In the genomic region with DNA sequence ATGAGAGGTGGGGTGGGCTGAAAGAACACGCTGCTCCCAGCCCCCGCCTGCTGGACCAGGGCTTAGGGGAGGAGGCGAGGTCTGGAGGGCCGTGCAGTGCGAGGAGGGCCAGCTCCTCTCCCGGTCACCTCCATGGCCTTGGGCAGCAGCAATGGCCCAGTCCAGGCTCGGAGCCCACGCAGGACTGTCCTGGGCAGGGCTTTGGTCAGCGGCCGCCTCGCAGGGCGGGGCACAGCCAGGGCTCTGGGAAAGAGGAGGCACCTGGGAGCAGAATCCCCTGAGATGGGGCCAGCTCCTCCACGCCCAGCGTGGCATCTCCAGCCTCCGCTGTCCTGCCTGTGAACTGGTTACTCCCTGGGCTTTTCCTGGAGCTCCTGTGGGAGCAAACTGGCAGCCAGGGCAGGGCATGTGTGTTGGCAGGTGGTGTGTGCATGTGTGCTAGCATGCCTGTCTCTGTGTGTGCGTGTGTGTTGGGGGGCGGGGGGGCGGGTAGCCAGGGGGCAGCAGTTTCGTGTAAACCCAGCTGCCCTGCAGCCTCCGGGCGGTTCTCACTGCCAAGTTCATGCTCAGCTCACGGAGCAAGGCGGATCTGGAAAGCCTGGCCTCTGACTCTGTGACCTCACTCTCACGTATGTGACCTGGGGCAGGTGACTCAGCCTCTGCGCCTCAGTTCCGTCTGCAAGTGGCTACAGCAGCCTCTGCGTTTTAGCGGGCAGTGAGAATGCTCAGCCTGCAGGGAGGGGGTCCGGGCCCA, we compare ENCODE assay signal across 11 cellular contexts. TPM values are rescaled to one million over a fixed set of nuclear protein-coding genes. Genes with fewer than 3 reads are reported as not detected.
DNase-seq lines count a peak whose midpoint lies in the region; ATAC-seq, FAIRE-seq and TF ChIP-seq lines count a peak whose summit lies in the region.
"Had no signal": no experiment of that assay in that cellular context is flagged by ENCODE, and none has a peak within 500 bp of the region (broad histone marks: within the 10 kb centered on the region; RNA-seq: fewer than 3 reads in every experiment).

No MANE protein-coding gene starts in this region.

- H3K27ac ChIP-seq in CD4-positive, alpha-beta memory T cell (ENCODE audit: low read depth, low read length) = no peak overlapping the region

- no peak for FAIRE-seq in RCC 7860 (lab: Jason Lieb, UNC)

- H3K9me3 ChIP-seq in CD4-positive, alpha-beta memory T cell (ENCODE audit: control insufficient read depth in 1 of 2, low read length in 2 of 2) = no peaks in the 10 kb centered on the region

- H3K4me3 ChIP-seq in epithelial cell of proximal tubule (ENCODE audit: low read depth, low read length) = no peak overlapping the region
- H3K4me3 ChIP-seq in CD4-positive, alpha-beta memory T cell (ENCODE audit: low read length in 2 of 2) = no peak overlapping the region

- no peaks in the 10 kb centered on the region for H3K27me3 Mint-ChIP-seq in activated CD4-positive, alpha-beta T cell treated with anti-CD3 and anti-CD28 coated beads for 36 hours
- H3K27me3 Mint-ChIP-seq in stimulated activated naive B cell treated with anti-CD40 and anti-IgM and Interleukin-4, amounts not matched to agents 10 μg/mL and 1 μg/mL and 100 μg/mL, for 72 hours = peaks cover 12 to 21% of the 10 kb centered on the region in 2 donors
- H3K27me3 Mint-ChIP-seq in CD4-positive, alpha-beta memory T cell = no peaks in the 10 kb centered on the region

- H3K4me1 ChIP-seq in CD4-positive, alpha-beta memory T cell (ENCODE audit: insufficient read depth, low read length) = no peaks in the 10 kb centered on the region

- CTCF ChIA-PET in activated CD4-positive, alpha-beta T cell treated with anti-CD3 and anti-CD28 coated beads for 36 hours (lab: Charles Lee) = interaction anchor here (0.6 to 2.8 kb wide), 2 partner anchors 29 to 563 kb away, joined by 4 to 9 read pairs; no protein-coding TSS in a partner anchor
- CTCF ChIA-PET in CD4-positive, alpha-beta memory T cell (lab: Charles Lee; ENCODE audit: partially characterized antibody) = interaction anchor here (1.2 to 2.0 kb wide), 4 partner anchors 8 to 137 kb away, joined by 3 to 5 read pairs (median 4); no protein-coding TSS in a partner anchor

- H3K36me3 ChIP-seq in CD4-positive, alpha-beta memory T cell (ENCODE audit: insufficient read depth, low read length) = no peaks in the 10 kb centered on the region

- no peaks in the 10 kb centered on the region for H3K4me1 Mint-ChIP-seq in activated CD4-positive, alpha-beta T cell treated with anti-CD3 and anti-CD28 coated beads for 36 hours
- peaks cover 2 to 7% of the 10 kb centered on the region in 2 donors for H3K4me1 Mint-ChIP-seq in stimulated activated naive B cell treated with anti-CD40 and anti-IgM and Interleukin-4, amounts not matched to agents 10 μg/mL and 1 μg/mL and 100 μg/mL, for 72 hours
- peaks cover 0 to 1% (median 0%) of the 10 kb centered on the region in 4 donors for H3K4me1 Mint-ChIP-seq in CD4-positive, alpha-beta memory T cell

- H3K27ac Mint-ChIP-seq in activated CD4-positive, alpha-beta T cell treated with anti-CD3 and anti-CD28 coated beads for 36 hours = no peak overlapping the region
- H3K27ac Mint-ChIP-seq in stimulated activated naive B cell treated with anti-CD40 and anti-IgM and Interleukin-4, amounts not matched to agents 10 μg/mL and 1 μg/mL and 100 μg/mL, for 72 hours = no peak overlapping the region
- no peak overlapping the region for H3K27ac Mint-ChIP-seq in CD4-positive, alpha-beta memory T cell

- no peaks in the 10 kb centered on the region for H3K36me3 Mint-ChIP-seq in activated CD4-positive, alpha-beta T cell treated with anti-CD3 and anti-CD28 coated beads for 36 hours (ENCODE audit: low read depth)
- no peaks in the 10 kb centered on the region for H3K36me3 Mint-ChIP-seq in stimulated activated naive B cell treated with anti-CD40 and anti-IgM and Interleukin-4, amounts not matched to agents 10 μg/mL and 1 μg/mL and 100 μg/mL, for 72 hours
- H3K36me3 Mint-ChIP-seq in CD4-positive, alpha-beta memory T cell = no peaks in the 10 kb centered on the region

- POLR2A ChIA-PET in activated CD4-positive, alpha-beta T cell treated with anti-CD3 and anti-CD28 coated beads for 36 hours (lab: Charles Lee) = no interaction called here
- POLR2A ChIA-PET in CD4-positive, alpha-beta memory T cell (lab: Charles Lee; ENCODE audit: partially characterized antibody) = no interaction called here

- H3K9me3 Mint-ChIP-seq in activated CD4-positive, alpha-beta T cell treated with anti-CD3 and anti-CD28 coated beads for 36 hours (ENCODE audit: low read depth) = no peaks in the 10 kb centered on the region
- H3K9me3 Mint-ChIP-seq in stimulated activated naive B cell treated with anti-CD40 and anti-IgM and Interleukin-4, amounts not matched to agents 10 μg/mL and 1 μg/mL and 100 μg/mL, for 72 hours = no peaks in the 10 kb centered on the region
- H3K9me3 Mint-ChIP-seq in CD4-positive, alpha-beta memory T cell = peaks cover 0 to 2% (median 0%) of the 10 kb centered on the region in 8 donors

- H3K4me3 Mint-ChIP-seq in activated CD4-positive, alpha-beta T cell treated with anti-CD3 and anti-CD28 coated beads for 36 hours = no peak overlapping the region
- no peak overlapping the region for H3K4me3 Mint-ChIP-seq in stimulated activated naive B cell treated with anti-CD40 and anti-IgM and Interleukin-4, amounts not matched to agents 10 μg/mL and 1 μg/mL and 100 μg/mL, for 72 hours
- no peak overlapping the region for H3K4me3 Mint-ChIP-seq in CD4-positive, alpha-beta memory T cell

- H3K27me3 ChIP-seq in CD4-positive, alpha-beta memory T cell (ENCODE audit: insufficient read depth, low read length) = no peaks in the 10 kb centered on the region

- ATAC-seq in activated CD4-positive, alpha-beta T cell treated with anti-CD3 and anti-CD28 coated beads for 36 hours = peak; percentile 49
- ATAC-seq in stimulated activated naive B cell treated with anti-CD40 and anti-IgM and Interleukin-4, amounts not matched to agents 10 μg/mL and 1 μg/mL and 100 μg/mL, for 72 hours (replicated peaks) = peak; percentile 6 to 10
- no peak for ATAC-seq in HG03159 (IDR thresholded peaks at IDR 0.05; ENCODE audit: unreplicated experiment)
- ATAC-seq: SK-N-SH treated with all-trans-retinoic acid at 6 μM for 48 hours had no signal

- DNase-seq in activated CD4-positive, alpha-beta T cell treated with anti-CD3 and anti-CD28 coated beads for 36 hours = no peak
- no peak for DNase-seq in activated CD4-positive, alpha-beta T cell treated with anti-CD3 and anti-CD28 coated beads, Interleukin-2, amount 50 U/mL, for 48 hours
- DNase-seq in RCC 7860 (ENCODE audit: low spot score) = peak; percentile 69
- DNase-seq in epithelial cell of proximal tubule (ENCODE audit: low read depth) = peak; percentile 27
- no peak for DNase-seq in stimulated activated naive B cell treated with anti-CD40 and anti-IgM and Interleukin-4, amounts not matched to agents 10 μg/mL and 1 μg/mL and 100 μg/mL, for 72 hours
- DNase-seq in CD4-positive, alpha-beta memory T cell = no peak
- DNase-seq in midbrain (lab: John Stamatoyannopoulos, UW) = no peak
- DNase-seq: caudate nucleus, DND-41 had no signal

- no peak for TF ChIP-seq CTCF in epithelial cell of proximal tubule (conservative IDR thresholded peaks at IDR 0.05; ENCODE audit: low read depth, low read length)

- intact Hi-C loops in activated CD4-positive, alpha-beta T cell treated with anti-CD3 and anti-CD28 coated beads for 36 hours (cut with DNase I, micrococcal nuclease) = no loop called here
- intact Hi-C loops in CD4-positive, alpha-beta memory T cell (cut with micrococcal nuclease) = no loop called here

RNA-seq across cellular contexts. Expression of gene ARHGEF16, which starts 27.5 kb away (rescaled TPM):
- not detected for total RNA-seq in activated CD4-positive, alpha-beta T cell treated with anti-CD3 and anti-CD28 coated beads for 36 hours
- 27.1 and 36.6 TPM in 2 replicates for total RNA-seq in epithelial cell of proximal tubule
- total RNA-seq in CD4-positive, alpha-beta memory T cell = under 1 TPM; 0.20 to 0.22 TPM
- polyA plus RNA-seq in CD4-positive, alpha-beta memory T cell = under 1 TPM in 1 of 2 donors, not detected in 1; 0.16 TPM

Comparison
In these comparisons a context has a peak if more than half of its experiments do, and no peak if none do; other contexts are left out.
1. DNase-seq: peak in RCC 7860 (single experiment) and epithelial cell of proximal tubule (single experiment); none in activated CD4-positive, alpha-beta T cell treated with anti-CD3 and anti-CD28 coated beads for 36 hours (single experiment), activated CD4-positive, alpha-beta T cell treated with anti-CD3 and anti-CD28 coated beads, Interleukin-2, amount 50 U/mL, for 48 hours (0 of 2), stimulated activated naive B cell treated with anti-CD40 and anti-IgM and Interleukin-4, amounts not matched to agents 10 μg/mL and 1 μg/mL and 100 μg/mL, for 72 hours (single experiment), CD4-positive, alpha-beta memory T cell (0 of 5) and midbrain (single experiment).
2. RNA of gene ARHGEF16, which starts 27.5 kb away (total RNA-seq): 27.1 to 36.6 TPM in epithelial cell of proximal tubule; 0.20 to 0.22 TPM in CD4-positive, alpha-beta memory T cell and not detected in activated CD4-positive, alpha-beta T cell treated with anti-CD3 and anti-CD28 coated beads for 36 hours; every median in the first group is over 10 times any median in the second.